Comparison of ENCODE assay signal across 26 cellular contexts in the genomic region with DNA sequence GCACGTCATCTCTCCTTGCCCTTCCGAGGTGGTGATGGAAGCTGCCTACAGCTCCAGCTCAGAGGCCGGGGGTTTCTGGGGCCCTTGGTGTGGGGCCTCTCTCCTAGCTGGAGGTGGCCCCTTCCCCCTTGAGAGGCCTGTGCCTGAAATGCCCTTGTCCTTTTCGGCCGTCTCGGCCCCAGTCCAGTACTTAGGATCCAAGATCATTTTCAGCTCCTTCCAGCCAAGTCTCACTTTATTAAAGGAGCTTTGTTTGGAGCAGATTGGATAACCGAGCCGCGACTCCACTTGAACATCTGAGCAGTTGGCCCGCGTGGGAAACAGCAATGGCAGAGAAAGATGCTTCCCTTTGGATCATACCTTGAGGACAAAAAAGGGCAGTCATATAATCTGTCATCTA.
"Had no signal": no experiment of that assay in that cellular context is flagged by ENCODE, and none has a peak within 500 bp of the region (broad histone marks: within the 10 kb centered on the region; RNA-seq: fewer than 3 reads in every experiment).

No MANE protein-coding gene starts in this region.

- H3K36me3 Mint-ChIP-seq: naive thymus-derived CD4-positive, alpha-beta T cell had no signal

- H3K27me3 Mint-ChIP-seq: effector memory CD8-positive, alpha-beta T cell; stimulated activated naive B cell treated with anti-CD40 and anti-IgM and Interleukin-4, amounts not matched to agents 10 μg/mL and 1 μg/mL and 100 μg/mL, for 72 hours; stimulated activated naive CD8-positive, alpha-beta T cell treated with anti-CD3 and anti-CD28 coated beads, Interleukin-15, Interleukin-2, amounts not matched to agents 100 ng/mL and 50 ng/mL, for 24 hours had no signal

- H3K9me3 Mint-ChIP-seq: effector memory CD8-positive, alpha-beta T cell; naive thymus-derived CD4-positive, alpha-beta T cell; nephron; stimulated activated naive B cell treated with anti-CD40 and anti-IgM and Interleukin-4, amounts not matched to agents 10 μg/mL and 1 μg/mL and 100 μg/mL, for 72 hours; stimulated activated naive CD8-positive, alpha-beta T cell treated with anti-CD3 and anti-CD28 coated beads, Interleukin-15, Interleukin-2, amounts not matched to agents 100 ng/mL and 50 ng/mL, for 24 hours had no signal

- H3K27ac Mint-ChIP-seq: naive thymus-derived CD4-positive, alpha-beta T cell; stimulated activated naive B cell treated with anti-CD40 and anti-IgM and Interleukin-4, amounts not matched to agents 10 μg/mL and 1 μg/mL and 100 μg/mL, for 72 hours; stimulated activated naive CD8-positive, alpha-beta T cell treated with anti-CD3 and anti-CD28 coated beads, Interleukin-15, Interleukin-2, amounts not matched to agents 100 ng/mL and 50 ng/mL, for 24 hours had no signal

- H3K4me1 Mint-ChIP-seq: naive thymus-derived CD4-positive, alpha-beta T cell; nephron had no signal

- FAIRE-seq: endometrium, islet of Langerhans, small intestine had no signal

- DNase-seq: cortex of kidney; effector memory CD8-positive, alpha-beta T cell; erythroblast; esophagus squamous epithelium; foreskin melanocyte; glutamatergic neuron; heart right ventricle; hippocampal formation; left cardiac atrium; left lung; mesendoderm; midbrain; naive thymus-derived CD4-positive, alpha-beta T cell; psoas muscle; retina; right lobe of liver; small intestine; stimulated activated CD4-positive, alpha-beta T cell treated with anti-CD3 and anti-CD28 coated beads, Interleukin-15, amount 100 ng/mL, for 24 hours; stimulated activated CD4-positive, alpha-beta T cell treated with anti-CD3 and anti-CD28 coated beads, Interleukin-2, amount 100 ng/mL, for 48 hours; stimulated activated naive B cell treated with anti-CD40 and anti-IgM and Interleukin-4, amounts not matched to agents 10 μg/mL and 1 μg/mL and 100 μg/mL, for 72 hours; transverse colon; upper lobe of right lung had no signal

- H3K4me3 Mint-ChIP-seq: effector memory CD8-positive, alpha-beta T cell; naive thymus-derived CD4-positive, alpha-beta T cell; nephron; stimulated activated naive B cell treated with anti-CD40 and anti-IgM and Interleukin-4, amounts not matched to agents 10 μg/mL and 1 μg/mL and 100 μg/mL, for 72 hours; stimulated activated naive CD8-positive, alpha-beta T cell treated with anti-CD3 and anti-CD28 coated beads, Interleukin-15, Interleukin-2, amounts not matched to agents 100 ng/mL and 50 ng/mL, for 24 hours had no signal
